In the genomic region with DNA sequence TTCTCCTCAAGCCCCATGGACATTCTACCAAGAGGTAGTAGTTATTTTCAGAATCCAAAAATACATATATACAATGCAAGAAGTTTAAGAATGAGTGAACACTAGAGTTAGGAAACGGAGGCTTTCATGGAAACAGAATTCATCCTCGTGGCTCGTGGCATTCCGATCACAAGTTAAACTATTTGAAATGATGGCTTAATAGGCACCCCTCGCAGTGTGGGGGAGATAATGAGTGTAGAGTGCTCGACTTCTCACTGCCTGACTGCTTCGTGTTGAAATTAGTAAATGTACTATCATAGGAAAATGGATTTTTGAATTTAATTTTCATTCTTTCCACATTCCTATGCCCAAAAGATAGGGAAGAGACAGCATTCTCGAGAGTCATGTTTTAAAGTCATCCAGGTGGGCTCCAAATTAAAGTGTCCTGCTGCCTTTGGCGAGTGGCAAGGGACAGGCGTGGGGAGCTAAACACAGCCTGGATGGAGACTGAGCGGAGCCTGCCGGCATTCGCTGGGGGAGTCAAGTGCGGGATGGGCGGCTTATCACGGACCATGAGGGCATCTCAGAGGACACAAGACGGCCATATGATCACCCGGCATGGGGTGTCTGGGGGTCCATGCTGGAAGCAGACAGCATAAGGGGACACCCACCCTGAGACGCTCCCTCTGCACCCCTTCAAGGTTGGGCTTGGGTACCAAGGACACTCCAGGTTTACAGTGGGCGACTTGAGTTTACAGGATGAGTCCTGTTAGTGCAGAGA, we compare ENCODE assay signal across 18 cellular contexts.
A peak's percentile ranks its signal among the peaks of the same experiment; 100 is the strongest.
DNase-seq lines count a peak whose midpoint lies in the region; ATAC-seq and TF ChIP-seq lines count a peak whose summit lies in the region.
"Had no signal": no experiment of that assay in that cellular context is flagged by ENCODE, and none has a peak within 500 bp of the region (broad histone marks: within the 10 kb centered on the region; RNA-seq: fewer than 3 reads in every experiment).

No MANE protein-coding gene starts in this region.

- intact Hi-C loops in testis (cut with DNase I; ENCODE audit: low total_unique reads): no loop called here

- no peaks in the 10 kb centered on the region for H3K9me3 ChIP-seq in testis

- ATAC-seq in GM19397 (IDR thresholded peaks at IDR 0.05; ENCODE audit: unreplicated experiment): no peak
- ATAC-seq in activated CD8-positive, alpha-beta T cell treated with anti-CD3 and anti-CD28 coated beads, Interleukin-2, amount 10 ng/mL, durations not matched to agents 7 days and 5 days: no peak

- peaks cover 8% of the 10 kb centered on the region for H3K27me3 Mint-ChIP-seq in activated naive CD4-positive, alpha-beta T cell treated with anti-CD3 and anti-CD28 coated beads, Interleukin-2, amount 10 ng/mL, durations not matched to agents 7 days and 5 days
- H3K27me3 Mint-ChIP-seq in activated CD8-positive, alpha-beta T cell treated with anti-CD3 and anti-CD28 coated beads, Interleukin-2, amount 10 ng/mL, durations not matched to agents 7 days and 5 days (ENCODE audit: low read depth): peaks cover 2% of the 10 kb centered on the region

- no peaks in the 10 kb centered on the region for H3K4me1 Mint-ChIP-seq in activated naive CD4-positive, alpha-beta T cell treated with anti-CD3 and anti-CD28 coated beads, Interleukin-2, amount 10 ng/mL, durations not matched to agents 7 days and 5 days
- H3K4me1 Mint-ChIP-seq in activated CD8-positive, alpha-beta T cell treated with anti-CD3 and anti-CD28 coated beads, Interleukin-2, amount 10 ng/mL, durations not matched to agents 7 days and 5 days (ENCODE audit: low read depth): no peaks in the 10 kb centered on the region
- H3K4me1 Mint-ChIP-seq: CD8-positive, alpha-beta memory T cell had no signal

- no peak overlapping the region for H3K4me3 ChIP-seq in testis
- H3K4me3 ChIP-seq: Peyer's patch, SJSA1 had no signal

- POLR2A ChIA-PET in activated CD8-positive, alpha-beta T cell treated with anti-CD3 and anti-CD28 coated beads, Interleukin-2, amount 10 ng/mL, durations not matched to agents 7 days and 5 days (lab: Charles Lee): no interaction called here

- WGBS in testis, 2 donors: 88 to 92% methylated on average over 20 of the region's 20 CpGs

- no peak for TF ChIP-seq CTCF in testis (IDR thresholded peaks at IDR 0.05)

- H3K27me3 ChIP-seq in testis: no peaks in the 10 kb centered on the region
- H3K27me3 ChIP-seq: Peyer's patch had no signal

- no peak overlapping the region for H3K27ac ChIP-seq in testis
- H3K27ac ChIP-seq: C4-2B, Peyer's patch, SJSA1 had no signal

- H3K4me1 ChIP-seq in testis: no peaks in the 10 kb centered on the region
- H3K4me1 ChIP-seq: Peyer's patch, SJSA1 had no signal

- peak overlapping the region; percentile 62 for H3K27ac Mint-ChIP-seq in activated naive CD4-positive, alpha-beta T cell treated with anti-CD3 and anti-CD28 coated beads, Interleukin-2, amount 10 ng/mL, durations not matched to agents 7 days and 5 days
- no peak overlapping the region for H3K27ac Mint-ChIP-seq in activated CD8-positive, alpha-beta T cell treated with anti-CD3 and anti-CD28 coated beads, Interleukin-2, amount 10 ng/mL, durations not matched to agents 7 days and 5 days
- H3K27ac Mint-ChIP-seq: CD8-positive, alpha-beta memory T cell had no signal

- no peak for DNase-seq in activated naive CD4-positive, alpha-beta T cell treated with anti-CD3 and anti-CD28 coated beads, Interleukin-2, amount 10 ng/mL, durations not matched to agents 7 days and 5 days
- DNase-seq in activated naive CD4-positive, alpha-beta T cell treated with anti-CD3 and anti-CD28 coated beads, Interleukin-2, amount 50 U/mL, for 16 hours: no peak
- peak; percentile 51 for DNase-seq in mesenteric fat pad (ENCODE audit: low spot score)
- DNase-seq in testis: peak; percentile 5
- no peak for DNase-seq in activated CD8-positive, alpha-beta T cell treated with anti-CD3 and anti-CD28 coated beads, Interleukin-2, amount 10 ng/mL, durations not matched to agents 7 days and 5 days
- no peak for DNase-seq in NCI-H2081 (lab: John Stamatoyannopoulos, UW)
- DNase-seq: CD8-positive, alpha-beta memory T cell; DMS53; GDM1; Karpas-422; NCI-H1694; NCI-H2081 treated with DMSO at 0.1 percent for 48 hours; NCI-H446; NCI-H526 had no signal

- H3K4me3 Mint-ChIP-seq in activated naive CD4-positive, alpha-beta T cell treated with anti-CD3 and anti-CD28 coated beads, Interleukin-2, amount 10 ng/mL, durations not matched to agents 7 days and 5 days: no peak overlapping the region
- H3K4me3 Mint-ChIP-seq in activated CD8-positive, alpha-beta T cell treated with anti-CD3 and anti-CD28 coated beads, Interleukin-2, amount 10 ng/mL, durations not matched to agents 7 days and 5 days: no peak overlapping the region
- H3K4me3 Mint-ChIP-seq: CD8-positive, alpha-beta memory T cell had no signal

- peaks cover 4% of the 10 kb centered on the region for H3K9me3 Mint-ChIP-seq in activated naive CD4-positive, alpha-beta T cell treated with anti-CD3 and anti-CD28 coated beads, Interleukin-2, amount 10 ng/mL, durations not matched to agents 7 days and 5 days
- peaks cover 5% of the 10 kb centered on the region for H3K9me3 Mint-ChIP-seq in activated CD8-positive, alpha-beta T cell treated with anti-CD3 and anti-CD28 coated beads, Interleukin-2, amount 10 ng/mL, durations not matched to agents 7 days and 5 days (ENCODE audit: insufficient read depth)

- no peaks in the 10 kb centered on the region for H3K36me3 Mint-ChIP-seq in activated naive CD4-positive, alpha-beta T cell treated with anti-CD3 and anti-CD28 coated beads, Interleukin-2, amount 10 ng/mL, durations not matched to agents 7 days and 5 days
- H3K36me3 Mint-ChIP-seq in activated CD8-positive, alpha-beta T cell treated with anti-CD3 and anti-CD28 coated beads, Interleukin-2, amount 10 ng/mL, durations not matched to agents 7 days and 5 days (ENCODE audit: low read depth): no peaks in the 10 kb centered on the region
- H3K36me3 Mint-ChIP-seq: CD8-positive, alpha-beta memory T cell had no signal

- CTCF ChIA-PET in activated naive CD4-positive, alpha-beta T cell treated with anti-CD3 and anti-CD28 coated beads, Interleukin-2, amount 10 ng/mL, durations not matched to agents 7 days and 5 days (lab: Charles Lee): no interaction called here
- CTCF ChIA-PET in activated CD8-positive, alpha-beta T cell treated with anti-CD3 and anti-CD28 coated beads, Interleukin-2, amount 10 ng/mL, durations not matched to agents 7 days and 5 days (lab: Charles Lee): no interaction called here

- no peaks in the 10 kb centered on the region for H3K36me3 ChIP-seq in testis (ENCODE audit: low read depth, missing control alignments)
- H3K36me3 ChIP-seq: Peyer's patch, SJSA1 had no signal

- TF ChIP-seq POLR2A in testis (IDR thresholded peaks at IDR 0.05): no peak

Comparison
In these comparisons a context has a peak if more than half of its experiments do, and no peak if none do; other contexts are left out.
1. DNase-seq: peak in mesenteric fat pad (single experiment) and testis (single experiment); none in activated naive CD4-positive, alpha-beta T cell treated with anti-CD3 and anti-CD28 coated beads, Interleukin-2, amount 10 ng/mL, durations not matched to agents 7 days and 5 days (single experiment), activated naive CD4-positive, alpha-beta T cell treated with anti-CD3 and anti-CD28 coated beads, Interleukin-2, amount 50 U/mL, for 16 hours (single experiment), activated CD8-positive, alpha-beta T cell treated with anti-CD3 and anti-CD28 coated beads, Interleukin-2, amount 10 ng/mL, durations not matched to agents 7 days and 5 days (single experiment) and NCI-H2081 (0 of 2).